Comparison of ENCODE assay signal across 16 cellular contexts in the genomic region with DNA sequence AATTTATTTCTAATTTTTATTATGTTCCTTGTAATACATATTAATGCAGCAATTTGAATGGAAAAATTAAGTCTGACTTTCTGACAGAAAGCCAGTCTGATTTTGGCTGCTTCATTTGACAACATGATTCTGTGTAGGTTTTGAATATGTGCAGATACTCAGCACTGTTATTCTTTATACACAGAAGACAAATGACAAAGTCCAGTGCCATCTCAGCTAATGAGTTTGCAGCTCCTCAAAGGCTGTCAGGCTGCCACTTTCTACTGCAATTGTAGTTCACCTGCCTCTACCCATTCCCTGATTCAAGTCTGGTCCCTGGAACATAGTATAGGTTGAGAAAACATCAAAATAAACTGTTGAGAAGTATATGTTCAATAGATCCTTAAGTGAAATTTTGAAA.
"Had no signal": no experiment of that assay in that cellular context is flagged by ENCODE, and none has a peak within 500 bp of the region (broad histone marks: within the 10 kb centered on the region; RNA-seq: fewer than 3 reads in every experiment).

No MANE protein-coding gene starts in this region.

- H3K27me3 ChIP-seq: gastrocnemius medialis, heart right ventricle had no signal

- H3K27ac Mint-ChIP-seq: activated naive CD4-positive, alpha-beta T cell treated with anti-CD3 and anti-CD28 coated beads, Interleukin-2, amount 10 ng/mL, durations not matched to agents 7 days and 5 days; mesothelial cell of epicardium; stimulated activated naive CD8-positive, alpha-beta T cell treated with anti-CD3 and anti-CD28 coated beads, Interleukin-15, Interleukin-2, amounts not matched to agents 100 ng/mL and 50 ng/mL, for 24 hours; type B pancreatic cell had no signal

- H3K27me3 Mint-ChIP-seq: activated naive CD4-positive, alpha-beta T cell treated with anti-CD3 and anti-CD28 coated beads, Interleukin-2, amount 10 ng/mL, durations not matched to agents 7 days and 5 days; stimulated activated naive CD8-positive, alpha-beta T cell treated with anti-CD3 and anti-CD28 coated beads, Interleukin-15, Interleukin-2, amounts not matched to agents 100 ng/mL and 50 ng/mL, for 24 hours; type B pancreatic cell had no signal

- H3K4me1 ChIP-seq: prostate gland had no signal

- H3K4me2 ChIP-seq: smooth muscle cell had no signal

- H3K36me3 ChIP-seq: prostate gland had no signal

- H3K9me3 ChIP-seq: gastrocnemius medialis, heart right ventricle, lower lobe of right lung, prostate gland had no signal

- H3K4me3 Mint-ChIP-seq: activated naive CD4-positive, alpha-beta T cell treated with anti-CD3 and anti-CD28 coated beads, Interleukin-2, amount 10 ng/mL, durations not matched to agents 7 days and 5 days; mesothelial cell of epicardium; stimulated activated naive CD8-positive, alpha-beta T cell treated with anti-CD3 and anti-CD28 coated beads, Interleukin-15, Interleukin-2, amounts not matched to agents 100 ng/mL and 50 ng/mL, for 24 hours; type B pancreatic cell had no signal

- DNase-seq: activated CD4-positive, alpha-beta T cell treated with anti-CD3 and anti-CD28 coated beads for 1 hour; activated CD4-positive, alpha-beta T cell treated with anti-CD3 and anti-CD28 coated beads, Interleukin-2, amount 50 U/mL, for 48 hours; activated naive CD4-positive, alpha-beta T cell treated with anti-CD3 and anti-CD28 coated beads, Interleukin-2, amount 10 ng/mL, durations not matched to agents 7 days and 5 days; gastrocnemius medialis; heart right ventricle; left cardiac atrium; lower lobe of right lung; right cardiac atrium; stimulated activated CD4-positive, alpha-beta T cell treated with anti-CD3 and anti-CD28 coated beads, Interleukin-4, amount 100 ng/mL, for 4 hours; stimulated activated CD8-positive, alpha-beta memory T cell treated with anti-CD3 and anti-CD28 coated beads, Interleukin-4, amount 100 ng/mL, for 48 hours had no signal

- H3K27ac ChIP-seq: epithelial cell of prostate, gastrocnemius medialis, heart right ventricle, lower lobe of right lung, prostate gland had no signal

- ATAC-seq: gastrocnemius medialis, heart right ventricle, left cardiac atrium, lower lobe of right lung, right cardiac atrium had no signal

- H3K9me3 Mint-ChIP-seq: activated naive CD4-positive, alpha-beta T cell treated with anti-CD3 and anti-CD28 coated beads, Interleukin-2, amount 10 ng/mL, durations not matched to agents 7 days and 5 days; mesothelial cell of epicardium; stimulated activated naive CD8-positive, alpha-beta T cell treated with anti-CD3 and anti-CD28 coated beads, Interleukin-15, Interleukin-2, amounts not matched to agents 100 ng/mL and 50 ng/mL, for 24 hours; type B pancreatic cell had no signal

- H3K4me3 ChIP-seq: gastrocnemius medialis, heart right ventricle, lower lobe of right lung, prostate gland, smooth muscle cell had no signal
